In genomic region chr3:46847744-46848143, GRCh38 we compare ENCODE assay signal across 19 cellular contexts. TPM values are rescaled to one million over a fixed set of nuclear protein-coding genes. Genes with fewer than 3 reads are reported as not detected.
A peak's percentile ranks its signal among the peaks of the same experiment; 100 is the strongest.
DNase-seq lines count a peak whose midpoint lies in the region; ATAC-seq and TF ChIP-seq lines count a peak whose summit lies in the region.
"Had no signal": no experiment of that assay in that cellular context is flagged by ENCODE, and none has a peak within 500 bp of the region (broad histone marks: within the 10 kb centered on the region; RNA-seq: fewer than 3 reads in every experiment).

No MANE protein-coding gene starts in this region.

- no peak overlapping the region for H2BK5ac ChIP-seq in H9 (ENCODE audit: insufficient read length, low read length)

- H3K9me3 Mint-ChIP-seq in H9 (peaks cover 0 to 5% of the 10 kb centered on the region in 2 experiments; a peak in 1 of 5 replicates), type B pancreatic cell (peaks cover 6% of the 10 kb centered on the region)

- H2BK12ac ChIP-seq in H9 (ENCODE audit: insufficient read length, low read depth, low read length), result no peak overlapping the region

- no peak overlapping the region for H4K91ac ChIP-seq in H9 (ENCODE audit: insufficient read length, low read depth, low read length)

- no peak overlapping the region for H4K5ac ChIP-seq in H9 (ENCODE audit: insufficient read length, low read depth, low read length)

- H3K4me1 ChIP-seq in left ventricle myocardium inferior, result peaks cover 46% of the 10 kb centered on the region
- 0 out of 2 replicates have a peak, but pooled peaks cover 2% of the 10 kb centered on the region for H3K4me1 ChIP-seq in H9 (ENCODE audit: insufficient read depth, low read length)
- peaks cover 45% of the 10 kb centered on the region for H3K4me1 ChIP-seq in hepatocyte (ENCODE audit: insufficient read depth)
- H3K4me1 ChIP-seq in smooth muscle cell (ENCODE audit: low read depth), result peaks cover 14% of the 10 kb centered on the region

- no peak overlapping the region for H3K56ac ChIP-seq in H9 (ENCODE audit: insufficient read length, low read depth, low read length)

- no peak overlapping the region for H3K14ac ChIP-seq in H9 (ENCODE audit: insufficient read depth, low read length)

- H3K23me2 ChIP-seq in H9 (ENCODE audit: insufficient read length, low read depth, low read length, poor library complexity, severe bottlenecking), result peaks cover 6% of the 10 kb centered on the region

- H3K79me2 ChIP-seq in H9 (ENCODE audit: insufficient read depth, low read length) (no peaks in the 10 kb centered on the region), hepatocyte (no peaks in the 10 kb centered on the region), smooth muscle cell (ENCODE audit: low read depth) (no peaks in the 10 kb centered on the region)

- no peak overlapping the region for H3K4me2 ChIP-seq in H9 (ENCODE audit: insufficient read depth, insufficient read length, low read length)
- no peak overlapping the region for H3K4me2 ChIP-seq in hepatocyte
- no peak overlapping the region for H3K4me2 ChIP-seq in smooth muscle cell

- peaks cover 14% of the 10 kb centered on the region for H3F3A ChIP-seq in smooth muscle cell (ENCODE audit: low read depth)

- no peak overlapping the region for H4K8ac ChIP-seq in H9 (replicated peaks; ENCODE audit: insufficient read length, low read depth, low read length)

- no peak overlapping the region; a peak in 1 of 5 replicates for H3K4me3 Mint-ChIP-seq in H9
- no peak overlapping the region for H3K4me3 Mint-ChIP-seq in type B pancreatic cell

- H3T11ph ChIP-seq in H9 (ENCODE audit: low read length), result no peak overlapping the region

- no peaks in the 10 kb centered on the region for H3K79me1 ChIP-seq in H9 (ENCODE audit: insufficient read depth, low read depth, low read length, poor library complexity, severe bottlenecking)

- TF ChIP-seq CTCF in left ventricle myocardium inferior (IDR thresholded peaks at IDR 0.05; ENCODE audit: borderline replicate concordance), result no peak
- no peak for TF ChIP-seq CTCF in H9 (conservative IDR thresholded peaks at IDR 0.05)
- TF ChIP-seq CTCF in hepatocyte (IDR thresholded peaks at IDR 0.05; ENCODE audit: poor library complexity), result no peak
- TF ChIP-seq CTCF in type B pancreatic cell (conservative IDR thresholded peaks at IDR 0.05), result no peak
- no peak for TF ChIP-seq CTCF in smooth muscle cell (IDR thresholded peaks at IDR 0.05; ENCODE audit: borderline replicate concordance, insufficient read depth, poor library complexity, severe bottlenecking)

- ATAC-seq in Right ventricle myocardium inferior, result no peak

- H2BK120ac ChIP-seq in H9 (ENCODE audit: low read depth, low read length, poor library complexity, severe bottlenecking), result no peak overlapping the region

- H3K4me3 ChIP-seq in left ventricle myocardium inferior, result no peak overlapping the region
- no peak overlapping the region for H3K4me3 ChIP-seq in hepatocyte
- no peak overlapping the region for H3K4me3 ChIP-seq in smooth muscle cell
- H3K4me3 ChIP-seq: BLaER1 treated with 17β-estradiol and CSF1 and Interleukin-3, amounts not matched to agents 10 nM and 100 nM had no signal

- H2BK20ac ChIP-seq in H9 (ENCODE audit: low read depth, low read length, poor library complexity, severe bottlenecking), result no peak overlapping the region

- H3K23ac ChIP-seq in H9 (ENCODE audit: insufficient read length, low read depth, low read length), result no peak overlapping the region

- intact Hi-C loops in left ventricle myocardium inferior (cut with micrococcal nuclease) (no loop called here), Right ventricle myocardium inferior (cut with DNase I) (loop anchor here (5.0 kb wide), 1 partner anchor 140 kb away; no protein-coding TSS in a partner anchor)

- no peaks in the 10 kb centered on the region for H4K20me1 ChIP-seq in H9 (ENCODE audit: control insufficient read depth, insufficient read depth, insufficient read length)
- H4K20me1 ChIP-seq in hepatocyte (ENCODE audit: insufficient read depth, poor library complexity, severe bottlenecking), result no peaks in the 10 kb centered on the region
- H4K20me1 ChIP-seq in smooth muscle cell (ENCODE audit: low read depth), result no peaks in the 10 kb centered on the region
- H4K20me1 ChIP-seq: BLaER1 treated with 17β-estradiol and CSF1 and Interleukin-3, amounts not matched to agents 10 nM and 100 nM had no signal

- no peaks in the 10 kb centered on the region for H3K9me2 ChIP-seq in hepatocyte (replicated peaks; ENCODE audit: insufficient read depth)

- peaks cover 3% of the 10 kb centered on the region for H3K27me3 Mint-ChIP-seq in H9 (ENCODE audit: low read depth)
- peaks cover 4% of the 10 kb centered on the region for H3K27me3 Mint-ChIP-seq in type B pancreatic cell

- no peak overlapping the region for H2AK5ac ChIP-seq in H9 (ENCODE audit: insufficient read length, low read length)

- H2AFZ ChIP-seq in H9 (ENCODE audit: low read length), result no peak overlapping the region
- H2AFZ ChIP-seq in hepatocyte, result no peak overlapping the region
- no peak overlapping the region for H2AFZ ChIP-seq in smooth muscle cell (ENCODE audit: low read depth)

- H3K9me3 ChIP-seq in left ventricle myocardium inferior (replicated peaks) (peaks cover 11% of the 10 kb centered on the region), H9 (ENCODE audit: control insufficient read depth, low read depth, low read length) (no peaks in the 10 kb centered on the region), hepatocyte (ENCODE audit: low read depth) (peaks cover 3% of the 10 kb centered on the region), smooth muscle cell (replicated peaks; ENCODE audit: low read depth) (no peaks in the 10 kb centered on the region)

- H3K27me3 ChIP-seq in left ventricle myocardium inferior (ENCODE audit: low read depth), result no peaks in the 10 kb centered on the region
- no peaks in the 10 kb centered on the region for H3K27me3 ChIP-seq in H9 (ENCODE audit: insufficient read depth, low read length)
- H3K27me3 ChIP-seq in hepatocyte, result no peaks in the 10 kb centered on the region
- H3K27me3 ChIP-seq in smooth muscle cell (ENCODE audit: low read depth), result no peaks in the 10 kb centered on the region
- H3K27me3 ChIP-seq: BLaER1 treated with 17β-estradiol and CSF1 and Interleukin-3, amounts not matched to agents 10 nM and 100 nM had no signal

- H3K4me1 Mint-ChIP-seq in H9, result peaks cover 14 to 24% of the 10 kb centered on the region in 2 experiments
- peaks cover 25% of the 10 kb centered on the region for H3K4me1 Mint-ChIP-seq in type B pancreatic cell (ENCODE audit: unreplicated experiment)

- H2BK15ac ChIP-seq in H9 (ENCODE audit: low read depth, low read length), result no peak overlapping the region

- no peak overlapping the region for H3K18ac ChIP-seq in H9 (ENCODE audit: insufficient read length, low read depth, low read length)

- no peak overlapping the region for H3K9ac ChIP-seq in H9 (ENCODE audit: extremely low read depth, insufficient read length, low read length)
- no peak overlapping the region for H3K9ac ChIP-seq in smooth muscle cell (ENCODE audit: low read depth)

- H3K27ac ChIP-seq in left ventricle myocardium inferior (replicated peaks) (peak overlapping the region; percentile 95), H9 (ENCODE audit: insufficient read length, low read depth, low read length) (no peak overlapping the region), hepatocyte (peak overlapping the region; percentile 76), smooth muscle cell (ENCODE audit: low read depth) (no peak overlapping the region)
- H3K27ac ChIP-seq: BLaER1 treated with 17β-estradiol and CSF1 and Interleukin-3, amounts not matched to agents 10 nM and 100 nM had no signal

- no peaks in the 10 kb centered on the region for H3K36me3 Mint-ChIP-seq in H9 (ENCODE audit: insufficient read depth in 1 of 3, low read depth in 3 of 3)
- H3K36me3 Mint-ChIP-seq in type B pancreatic cell, result peaks cover 4% of the 10 kb centered on the region
- H3K36me3 Mint-ChIP-seq: CD8-positive, alpha-beta memory T cell had no signal

- H3K36me3 ChIP-seq in left ventricle myocardium inferior (no peaks in the 10 kb centered on the region), hepatocyte (replicated peaks; ENCODE audit: insufficient read depth, low read depth) (no peaks in the 10 kb centered on the region), smooth muscle cell (ENCODE audit: low read depth) (no peaks in the 10 kb centered on the region)
- H3K36me3 ChIP-seq: BLaER1 treated with 17β-estradiol and CSF1 and Interleukin-3, amounts not matched to agents 10 nM and 100 nM had no signal

- H3K27ac Mint-ChIP-seq in H9 (no peak overlapping the region), type B pancreatic cell (no peak overlapping the region)

- no CpG with 5 or more reads among the region's 5 CpGs for WGBS in H9 (ENCODE audit: extremely low coverage, insufficient read length, low lambda C conversion rate)
- WGBS in hepatocyte (ENCODE audit: low lambda C conversion rate, missing lambda C conversion rate), result 98% methylated on average over 5 of the region's 5 CpGs
- 91% methylated on average over 5 of the region's 5 CpGs for WGBS in smooth muscle cell (ENCODE audit: low lambda C conversion rate)

- DNase-seq in left ventricle myocardium inferior (no peak), Right ventricle myocardium inferior (ENCODE audit: missing footprints) (no peak), H9 (peak; percentile 24), hepatocyte (ENCODE audit: low spot score) (no peak), type B pancreatic cell (ENCODE audit: extremely low spot score, unreplicated experiment) (peak; percentile 27), NCI-H446 treated with DMSO at 0.1 percent for 48 hours (lab: John Stamatoyannopoulos, UW) (no peak), smooth muscle cell (lab: John Stamatoyannopoulos, UW; ENCODE audit: unreplicated experiment) (no peak)
- DNase-seq: DMS79, KG1, NCI-H1105 treated with DMSO at 0.1 percent for 48 hours, NCI-H1694, NCI-H2081 treated with DMSO at 0.1 percent for 48 hours, NCI-H510A, NCI-H748 treated with DMSO at 0.1 percent for 48 hours, OCI-M1, SHP77 treated with DMSO at 0.1 percent for 48 hours had no signal

- H3K4ac ChIP-seq in H9 (ENCODE audit: low read depth, low read length), result no peak overlapping the region

RNA-seq across cellular contexts. Expression of gene MYL3, which starts 15.5 kb away (rescaled TPM):
- total RNA-seq in left ventricle myocardium inferior (7,440 TPM), Right ventricle myocardium inferior (11,437 TPM), H9 (2021) (0.24 TPM in 2 replicates), hepatocyte (5.8 and 9.5 TPM in 2 replicates), type B pancreatic cell (ENCODE audit: low replicate concordance) (5.4 and 20.8 TPM in 2 replicates), smooth muscle cell (8.4 and 13.8 TPM in 2 replicates)
- polyA plus RNA-seq in hepatocyte (7.4 and 9.7 TPM in 2 replicates), smooth muscle cell (14.4 and 25.6 TPM in 2 replicates)
- total RNA-seq: CD8-positive, alpha-beta memory T cell; HT-29 had no signal
- polyA plus RNA-seq: CD8-positive, alpha-beta memory T cell had no signal

RNA-seq across cellular contexts. Expression of gene PTH1R, which starts 29.8 kb away (rescaled TPM):
- total RNA-seq in left ventricle myocardium inferior (6.4 TPM), Right ventricle myocardium inferior (12.7 TPM), H9 (2021) (0.99 and 1.0 TPM in 2 replicates), hepatocyte (13.9 and 14.5 TPM in 2 replicates), type B pancreatic cell (ENCODE audit: low replicate concordance) (63.0 and 83.1 TPM in 2 replicates), smooth muscle cell (15.4 and 17.7 TPM in 2 replicates)
- polyA plus RNA-seq in hepatocyte (29.4 and 31.0 TPM in 2 replicates), smooth muscle cell (39.2 and 50.6 TPM in 2 replicates)
- total RNA-seq: CD8-positive, alpha-beta memory T cell; HT-29 had no signal
- polyA plus RNA-seq: CD8-positive, alpha-beta memory T cell had no signal

Comparison
In these comparisons a context has a peak if more than half of its experiments do, and no peak if none do; other contexts are left out.
1. DNase-seq: peak in H9 (single experiment) and type B pancreatic cell (single experiment); none in left ventricle myocardium inferior (single experiment), Right ventricle myocardium inferior (single experiment), hepatocyte (single experiment), NCI-H446 treated with DMSO at 0.1 percent for 48 hours (single experiment) and smooth muscle cell (single experiment).
2. H3K27ac ChIP-seq: peak in left ventricle myocardium inferior (single experiment) and hepatocyte (single experiment); none in H9 (single experiment) and smooth muscle cell (single experiment).
3. RNA of gene MYL3, which starts 15.5 kb away (total RNA-seq): 11,437 TPM in Right ventricle myocardium inferior (single experiment) and 7,440 TPM in left ventricle myocardium inferior (single experiment); 5.8 to 9.5 TPM in hepatocyte, 8.4 to 13.8 TPM in smooth muscle cell, 5.4 to 20.8 TPM in type B pancreatic cell and 0.24 TPM in H9; every median in the first group is over 100 times any median in the second.